22 cellular contexts compared by ENCODE assay signal in the genomic region with DNA sequence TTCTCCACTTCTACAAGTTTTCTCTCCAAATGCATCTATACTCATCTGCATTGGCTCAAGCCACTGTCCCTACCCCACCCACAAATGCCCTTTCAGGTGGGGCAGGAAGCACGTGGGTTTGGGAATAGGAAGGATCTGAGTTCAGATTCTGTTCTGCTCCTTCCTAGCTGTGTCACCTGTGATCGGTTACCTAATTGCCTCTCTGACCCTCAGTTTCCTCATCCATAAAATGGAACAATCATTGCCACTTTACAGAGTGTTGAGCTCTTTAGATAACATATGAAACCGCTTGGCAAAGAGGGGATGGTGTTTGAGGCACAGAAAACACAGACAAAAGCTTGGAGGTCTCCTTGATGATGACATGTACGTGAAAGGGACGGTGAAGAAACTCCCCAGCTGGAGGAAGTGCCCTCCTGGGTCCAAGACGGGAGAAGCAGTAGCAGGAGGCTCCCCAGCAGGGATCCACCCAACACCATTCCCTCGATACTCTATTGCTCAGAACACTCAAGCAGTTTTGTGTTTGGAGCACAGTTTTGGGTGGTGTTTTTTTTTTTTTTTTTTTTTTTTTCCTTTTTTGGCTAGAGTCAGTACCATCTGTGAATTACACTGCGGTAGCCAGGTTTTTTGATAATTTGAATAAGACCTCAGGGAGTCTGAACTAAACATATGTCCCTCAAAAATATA. TPM values are rescaled to one million over a fixed set of nuclear protein-coding genes. Genes with fewer than 3 reads are reported as not detected.
DNase-seq lines count a peak whose midpoint lies in the region; ATAC-seq and TF ChIP-seq lines count a peak whose summit lies in the region.
"Had no signal": no experiment of that assay in that cellular context is flagged by ENCODE, and none has a peak within 500 bp of the region (broad histone marks: within the 10 kb centered on the region; RNA-seq: fewer than 3 reads in every experiment).

No MANE protein-coding gene starts in this region.

- H3K4me3 Mint-ChIP-seq in natural killer cell = no peak overlapping the region
- H3K4me3 Mint-ChIP-seq in natural killer cell treated with Interleukin-12 subunit alpha and Interleukin-12 subunit beta and Interleukin-15 and Interleukin-18, amount 100 ng/mL, for 72 hours = no peak overlapping the region
- H3K4me3 Mint-ChIP-seq: activated CD4-positive, alpha-beta T cell treated with anti-CD3 and anti-CD28 coated beads, Interleukin-2, amount 10 ng/mL, durations not matched to agents 24 days and 14 days; nephron; stimulated activated naive CD8-positive, alpha-beta T cell treated with anti-CD3 and anti-CD28 coated beads, Interleukin-15, amount 100 ng/mL, for 72 hours had no signal

- H3K36me3 ChIP-seq in MG63 (no peaks in the 10 kb centered on the region), mucosa of descending colon (ENCODE audit: low read depth) (no peaks in the 10 kb centered on the region), WERI-Rb-1 (no peaks in the 10 kb centered on the region)
- H3K36me3 ChIP-seq: transverse colon had no signal

- H3K4me3 ChIP-seq in coronary artery = no peak overlapping the region
- no peak overlapping the region for H3K4me3 ChIP-seq in MG63
- no peak overlapping the region for H3K4me3 ChIP-seq in mucosa of descending colon
- no peak overlapping the region for H3K4me3 ChIP-seq in WERI-Rb-1 (ENCODE audit: low read depth, low read length)
- H3K4me3 ChIP-seq: body of pancreas, transverse colon had no signal

- H3K27me3 Mint-ChIP-seq in natural killer cell (ENCODE audit: low read depth in 2 of 2) = no peaks in the 10 kb centered on the region
- no peaks in the 10 kb centered on the region for H3K27me3 Mint-ChIP-seq in natural killer cell treated with Interleukin-12 subunit alpha and Interleukin-12 subunit beta and Interleukin-15 and Interleukin-18, amount 100 ng/mL, for 72 hours
- H3K27me3 Mint-ChIP-seq: activated CD4-positive, alpha-beta T cell treated with anti-CD3 and anti-CD28 coated beads, Interleukin-2, amount 10 ng/mL, durations not matched to agents 24 days and 14 days; stimulated activated naive CD8-positive, alpha-beta T cell treated with anti-CD3 and anti-CD28 coated beads, Interleukin-15, amount 100 ng/mL, for 72 hours had no signal

- no peaks in the 10 kb centered on the region for H3K9me3 Mint-ChIP-seq in natural killer cell
- peaks cover 3% of the 10 kb centered on the region for H3K9me3 Mint-ChIP-seq in natural killer cell treated with Interleukin-12 subunit alpha and Interleukin-12 subunit beta and Interleukin-15 and Interleukin-18, amount 100 ng/mL, for 72 hours

- H3K27ac ChIP-seq in coronary artery (no peak overlapping the region), WERI-Rb-1 (no peak overlapping the region)
- H3K27ac ChIP-seq: body of pancreas, epithelial cell of prostate, foreskin keratinocyte, RWPE1, transverse colon had no signal

- H3K9me3 ChIP-seq in MG63 = no peaks in the 10 kb centered on the region
- no peaks in the 10 kb centered on the region for H3K9me3 ChIP-seq in mucosa of descending colon
- no peaks in the 10 kb centered on the region for H3K9me3 ChIP-seq in WERI-Rb-1 (ENCODE audit: severe bottlenecking)
- H3K9me3 ChIP-seq: body of pancreas, transverse colon had no signal

- peak overlapping the region; percentile 2 to 10 for H3K27ac Mint-ChIP-seq in natural killer cell
- H3K27ac Mint-ChIP-seq in natural killer cell treated with Interleukin-12 subunit alpha and Interleukin-12 subunit beta and Interleukin-15 and Interleukin-18, amount 100 ng/mL, for 72 hours = peak overlapping the region in 1 of 2 donors; percentile 71
- H3K27ac Mint-ChIP-seq: nephron had no signal

- H3K27me3 ChIP-seq in MG63 (no peaks in the 10 kb centered on the region), WERI-Rb-1 (ENCODE audit: insufficient read depth, low read depth, severe bottlenecking) (no peaks in the 10 kb centered on the region)
- H3K27me3 ChIP-seq: body of pancreas, foreskin keratinocyte, transverse colon had no signal

- no peak for ATAC-seq in natural killer cell
- ATAC-seq in natural killer cell treated with Interleukin-12 subunit alpha and Interleukin-12 subunit beta and Interleukin-15 and Interleukin-18, amount 100 ng/mL, for 72 hours = no peak
- ATAC-seq in GM18498 (IDR thresholded peaks at IDR 0.05; ENCODE audit: unreplicated experiment) = no peak
- ATAC-seq in mucosa of descending colon = no peak
- ATAC-seq: body of pancreas, foreskin keratinocyte had no signal

- intact Hi-C loops in natural killer cell (cut with micrococcal nuclease) = no loop called here
- intact Hi-C loops in mucosa of descending colon (cut with DNase I, micrococcal nuclease) = no loop called here

- peaks cover 70 to 77% of the 10 kb centered on the region in 2 donors for H3K4me1 Mint-ChIP-seq in natural killer cell
- H3K4me1 Mint-ChIP-seq in natural killer cell treated with Interleukin-12 subunit alpha and Interleukin-12 subunit beta and Interleukin-15 and Interleukin-18, amount 100 ng/mL, for 72 hours (ENCODE audit: low read depth in 2 of 2) = peaks cover 55 to 70% of the 10 kb centered on the region in 2 donors

- no peaks in the 10 kb centered on the region for H3K36me3 Mint-ChIP-seq in natural killer cell
- H3K36me3 Mint-ChIP-seq in natural killer cell treated with Interleukin-12 subunit alpha and Interleukin-12 subunit beta and Interleukin-15 and Interleukin-18, amount 100 ng/mL, for 72 hours = peaks cover 15% of the 10 kb centered on the region

- DNase-seq in natural killer cell = no peak
- DNase-seq in natural killer cell treated with Interleukin-12 subunit alpha and Interleukin-12 subunit beta and Interleukin-15 and Interleukin-18, amount 100 ng/mL, for 72 hours (ENCODE audit: low spot score) = no peak
- peak; percentile 81 for DNase-seq in NCI-H446 treated with DMSO at 0.1 percent for 48 hours (lab: John Stamatoyannopoulos, UW)
- DNase-seq in coronary artery (ENCODE audit: low spot score) = peak; percentile 58
- no peak for DNase-seq in MG63
- DNase-seq in mucosa of descending colon = no peak
- no peak for DNase-seq in WERI-Rb-1
- DNase-seq: activated CD4-positive, alpha-beta T cell treated with anti-CD3 and anti-CD28 coated beads, Interleukin-2, amount 10 ng/mL, durations not matched to agents 24 days and 14 days; body of pancreas; foreskin keratinocyte; GF-D8; kidney; NCI-H2029; NCI-H510A treated with DMSO at 0.1 percent for 48 hours; posterior cingulate gyrus; stimulated activated CD4-positive, alpha-beta T cell treated with anti-CD3 and anti-CD28 coated beads, Interleukin-1b, Interleukin-23, amount 100 ng/mL, for 48 hours; stimulated activated naive CD8-positive, alpha-beta T cell treated with anti-CD3 and anti-CD28 coated beads, Interleukin-15, amount 100 ng/mL, for 72 hours; transverse colon had no signal

- peaks cover 13% of the 10 kb centered on the region for H3K4me1 ChIP-seq in mucosa of descending colon (ENCODE audit: low read depth)
- H3K4me1 ChIP-seq: foreskin keratinocyte had no signal

- TF ChIP-seq CTCF in natural killer cell (IDR thresholded peaks at IDR 0.05) (no peak), coronary artery (IDR thresholded peaks at IDR 0.05) (no peak), mucosa of descending colon (IDR thresholded peaks at IDR 0.05) (no peak), WERI-Rb-1 (IDR thresholded peaks at IDR 0.05; ENCODE audit: low read depth, low read length) (no peak)

RNA-seq across cellular contexts. Expression of a gene that starts 34.4 kb away (rescaled TPM):
- total RNA-seq in natural killer cell = 100 to 1,000 TPM; 209 to 216 (median 209) TPM
- 100 to 1,000 TPM; 127 to 133 TPM for total RNA-seq in natural killer cell treated with Interleukin-12 subunit alpha and Interleukin-12 subunit beta and Interleukin-15 and Interleukin-18, amount 100 ng/mL, for 72 hours
- total RNA-seq in MG63 (2014; rRNA removed; shearing (Covaris generic); ENCODE audit: low replicate concordance) = 1.4 and 1.6 TPM in 2 replicates
- total RNA-seq in mucosa of descending colon = 100 to 1,000 TPM in 2 of 3 donors, 10 to 100 TPM in 1; 77.4 to 154 (median 113) TPM

Comparison
In these comparisons a context has a peak if more than half of its experiments do, and no peak if none do; other contexts are left out.
1. DNase-seq: peak in NCI-H446 treated with DMSO at 0.1 percent for 48 hours (single experiment) and coronary artery (single experiment); none in natural killer cell (single experiment), natural killer cell treated with Interleukin-12 subunit alpha and Interleukin-12 subunit beta and Interleukin-15 and Interleukin-18, amount 100 ng/mL, for 72 hours (single experiment), MG63 (single experiment), mucosa of descending colon (0 of 3) and WERI-Rb-1 (single experiment).
2. RNA of a gene that starts 34.4 kb away (total RNA-seq): 209 to 216 TPM in natural killer cell, 127 to 133 TPM in natural killer cell treated with Interleukin-12 subunit alpha and Interleukin-12 subunit beta and Interleukin-15 and Interleukin-18, amount 100 ng/mL, for 72 hours and 77.4 to 154 TPM in mucosa of descending colon; 1.4 to 1.6 TPM in MG63; every median in the first group is over 10 times any median in the second.